Comparison of ENCODE assay signal across 12 cellular contexts in genomic region chr11:59151761-59152160, GRCh38. TPM values are rescaled to one million over a fixed set of nuclear protein-coding genes. Genes with fewer than 3 reads are reported as not detected.
DNase-seq lines count a peak whose midpoint lies in the region; ATAC-seq and TF ChIP-seq lines count a peak whose summit lies in the region.
"Had no signal": no experiment of that assay in that cellular context is flagged by ENCODE, and none has a peak within 500 bp of the region (broad histone marks: within the 10 kb centered on the region; RNA-seq: fewer than 3 reads in every experiment).

No MANE protein-coding gene starts in this region.

- no peak overlapping the region for H4K91ac ChIP-seq in trophoblast cell (ENCODE audit: low read depth, low read length)

- no peak for TF ChIP-seq EP300 in upper lobe of left lung (IDR thresholded peaks at IDR 0.05)

- no peaks in the 10 kb centered on the region for H3K9me3 Mint-ChIP-seq in activated T-helper 2 cell treated with anti-CD3 and anti-CD28 coated beads, Interferon-gamma antibody, Interleukin-2, Interleukin-4, amounts not matched to agents 10 μg/mL and 5 μg/mL and 100 μg/mL, durations not matched to agents 14 hours and 24 hours and 36 hours

- H3K4me3 ChIP-seq in upper lobe of left lung, result no peak overlapping the region
- no peak overlapping the region for H3K4me3 ChIP-seq in trophoblast cell (ENCODE audit: low read depth, low read length)

- H3K27ac Mint-ChIP-seq in activated T-helper 2 cell treated with anti-CD3 and anti-CD28 coated beads, Interferon-gamma antibody, Interleukin-2, Interleukin-4, amounts not matched to agents 10 μg/mL and 5 μg/mL and 100 μg/mL, durations not matched to agents 14 hours and 24 hours and 36 hours, result peak overlapping the region; percentile 67
- H3K27ac Mint-ChIP-seq: progenitor cell of endocrine pancreas had no signal

- peaks cover 54% of the 10 kb centered on the region for H3K4me1 Mint-ChIP-seq in activated T-helper 2 cell treated with anti-CD3 and anti-CD28 coated beads, Interferon-gamma antibody, Interleukin-2, Interleukin-4, amounts not matched to agents 10 μg/mL and 5 μg/mL and 100 μg/mL, durations not matched to agents 14 hours and 24 hours and 36 hours (ENCODE audit: low read depth)

- no peak overlapping the region for H4K8ac ChIP-seq in trophoblast cell (ENCODE audit: low read depth, low read length)

- H3K36me3 ChIP-seq in upper lobe of left lung, result peaks cover 0 to 32% (median 7%) of the 10 kb centered on the region in 4 donors
- H3K36me3 ChIP-seq in trophoblast cell (ENCODE audit: control insufficient read depth in 1 of 2, insufficient read depth in 2 of 2, low read length in 2 of 2), result no peaks in the 10 kb centered on the region

- H3K79me2 ChIP-seq in trophoblast cell (ENCODE audit: control insufficient read depth, insufficient read depth, low read length, poor library complexity), result no peaks in the 10 kb centered on the region

- ATAC-seq in GM18505 (IDR thresholded peaks at IDR 0.05; ENCODE audit: unreplicated experiment), result peak; percentile 51
- ATAC-seq in GM19463 (IDR thresholded peaks at IDR 0.05; ENCODE audit: unreplicated experiment), result peak; percentile 44
- peak; percentile 60 for ATAC-seq in HG03066 (IDR thresholded peaks at IDR 0.05; ENCODE audit: low read depth, unreplicated experiment)
- ATAC-seq in upper lobe of left lung (ENCODE audit: low FRiP score in 2 of 2), result no peak
- ATAC-seq: left ventricle myocardium superior had no signal

- no peaks in the 10 kb centered on the region for H3K27me3 Mint-ChIP-seq in activated T-helper 2 cell treated with anti-CD3 and anti-CD28 coated beads, Interferon-gamma antibody, Interleukin-2, Interleukin-4, amounts not matched to agents 10 μg/mL and 5 μg/mL and 100 μg/mL, durations not matched to agents 14 hours and 24 hours and 36 hours (ENCODE audit: low read depth)

- no peaks in the 10 kb centered on the region for H3K27me3 ChIP-seq in upper lobe of left lung
- H3K27me3 ChIP-seq in trophoblast cell (ENCODE audit: insufficient read depth, low read length), result no peaks in the 10 kb centered on the region

- H3K4me1 ChIP-seq in upper lobe of left lung (peaks cover 0 to 2% (median 0%) of the 10 kb centered on the region in 4 donors), trophoblast cell (ENCODE audit: control insufficient read depth in 1 of 2, insufficient read depth in 2 of 2, low read length in 2 of 2) (peaks cover 0 to 6% of the 10 kb centered on the region in 2 experiments)

- H3K27ac ChIP-seq in upper lobe of left lung (no peak overlapping the region), trophoblast cell (ENCODE audit: low read depth, low read length) (no peak overlapping the region)

- no peak overlapping the region for H2BK5ac ChIP-seq in trophoblast cell (ENCODE audit: low read depth, low read length, poor library complexity)

- H3K36me3 Mint-ChIP-seq in activated T-helper 2 cell treated with anti-CD3 and anti-CD28 coated beads, Interferon-gamma antibody, Interleukin-2, Interleukin-4, amounts not matched to agents 10 μg/mL and 5 μg/mL and 100 μg/mL, durations not matched to agents 14 hours and 24 hours and 36 hours (ENCODE audit: low read depth), result peaks cover 73% of the 10 kb centered on the region

- H3K9ac ChIP-seq in trophoblast cell (ENCODE audit: low read length), result no peak overlapping the region

- no peak overlapping the region for H3K23ac ChIP-seq in trophoblast cell (ENCODE audit: low read length)

- H3K79me1 ChIP-seq in trophoblast cell (ENCODE audit: low read length), result no peaks in the 10 kb centered on the region

- H2BK12ac ChIP-seq in trophoblast cell (ENCODE audit: low read length), result no peak overlapping the region

- no peak for TF ChIP-seq CTCF in upper lobe of left lung (IDR thresholded peaks at IDR 0.05)

- H3K4ac ChIP-seq in trophoblast cell (ENCODE audit: low read depth, low read length), result no peak overlapping the region

- no peak overlapping the region for H3K18ac ChIP-seq in trophoblast cell (ENCODE audit: low read length)

- no peak overlapping the region for H3K4me2 ChIP-seq in trophoblast cell (ENCODE audit: low read length)

- no peak overlapping the region for H3K14ac ChIP-seq in trophoblast cell (ENCODE audit: low read length)

- no peak for DNase-seq in activated T-helper 2 cell treated with anti-CD3 and anti-CD28 coated beads, Interferon-gamma antibody, Interleukin-2, Interleukin-4, amounts not matched to agents 10 μg/mL and 5 μg/mL and 100 μg/mL, durations not matched to agents 14 hours and 24 hours and 36 hours (ENCODE audit: low spot score)
- DNase-seq in upper lobe of left lung (no peak), glomerular visceral epithelial cell (ENCODE audit: extremely low spot score) (no peak), trophoblast cell (no peak)
- no peak for DNase-seq in stimulated activated CD4-positive, alpha-beta T cell treated with anti-CD3 and anti-CD28 coated beads, Interleukin-1b, Interleukin-23, amount 100 ng/mL, for 48 hours
- DNase-seq: DMS 273 treated with DMSO at 0.1 percent for 48 hours, left ventricle myocardium superior, NCI-H2081 had no signal

- H2AK5ac ChIP-seq in trophoblast cell (ENCODE audit: low read length), result no peak overlapping the region

- no peak overlapping the region for H2BK120ac ChIP-seq in trophoblast cell (ENCODE audit: insufficient read depth, low read length, poor library complexity)

- TF ChIP-seq POLR2A in GM18505 (IDR thresholded peaks at IDR 0.05; ENCODE audit: borderline replicate concordance, extremely low read depth, insufficient read depth, insufficient read length) (no peak), upper lobe of left lung (IDR thresholded peaks at IDR 0.05) (no peak)

- 90 to 95% methylated on average over 1 of the region's 1 CpG for WGBS in upper lobe of left lung, 2 donors
- no CpG with 5 or more reads among the region's 1 CpG for WGBS in trophoblast cell (ENCODE audit: extremely low coverage, insufficient coverage, insufficient read length)

- H2AFZ ChIP-seq in trophoblast cell (ENCODE audit: insufficient read depth, low read length, poor library complexity), result no peak overlapping the region

- H3K4me3 Mint-ChIP-seq in activated T-helper 2 cell treated with anti-CD3 and anti-CD28 coated beads, Interferon-gamma antibody, Interleukin-2, Interleukin-4, amounts not matched to agents 10 μg/mL and 5 μg/mL and 100 μg/mL, durations not matched to agents 14 hours and 24 hours and 36 hours (ENCODE audit: low read depth), result no peak overlapping the region

- no peak overlapping the region for H4K12ac ChIP-seq in trophoblast cell (ENCODE audit: low read depth, low read length)

- H3K9me3 ChIP-seq in upper lobe of left lung, result no peaks in the 10 kb centered on the region
- H3K9me3 ChIP-seq in trophoblast cell (ENCODE audit: insufficient read depth, low read depth, low read length), result no peaks in the 10 kb centered on the region

- intact Hi-C loops in activated T-helper 2 cell treated with anti-CD3 and anti-CD28 coated beads, Interferon-gamma antibody, Interleukin-2, Interleukin-4, amounts not matched to agents 10 μg/mL and 5 μg/mL and 100 μg/mL, durations not matched to agents 14 hours and 24 hours and 36 hours (cut with micrococcal nuclease), result loop anchor here (1.0 to 10.0 kb wide), 2 partner anchors 7 to 197 kb away; no protein-coding TSS in a partner anchor

RNA-seq across cellular contexts. Expression of gene FAM111A, which starts 9.1 kb away (rescaled TPM):
- 66.2 and 69.1 TPM in 2 replicates for total RNA-seq in activated T-helper 2 cell treated with anti-CD3 and anti-CD28 coated beads, Interferon-gamma antibody, Interleukin-2, Interleukin-4, amounts not matched to agents 10 μg/mL and 5 μg/mL and 100 μg/mL, durations not matched to agents 14 hours and 24 hours and 36 hours
- 10 to 100 TPM; 29.9 to 78.6 (median 53.8) TPM for total RNA-seq in upper lobe of left lung
- polyA plus RNA-seq in trophoblast cell (2013), result 16.6 and 19.2 TPM in 2 replicates

RNA-seq across cellular contexts. Expression of gene DTX4, which starts 20.2 kb away (rescaled TPM):
- total RNA-seq in activated T-helper 2 cell treated with anti-CD3 and anti-CD28 coated beads, Interferon-gamma antibody, Interleukin-2, Interleukin-4, amounts not matched to agents 10 μg/mL and 5 μg/mL and 100 μg/mL, durations not matched to agents 14 hours and 24 hours and 36 hours, result 0.09 and 0.68 TPM in 2 replicates
- total RNA-seq in upper lobe of left lung, result 10 to 100 TPM; 33.4 to 58.7 (median 48.5) TPM
- 20.6 and 20.9 TPM in 2 replicates for polyA plus RNA-seq in trophoblast cell (2013)

RNA-seq across cellular contexts. Expression of gene FAM111B, which starts 44.7 kb away (rescaled TPM):
- 57.6 and 59.4 TPM in 2 replicates for total RNA-seq in activated T-helper 2 cell treated with anti-CD3 and anti-CD28 coated beads, Interferon-gamma antibody, Interleukin-2, Interleukin-4, amounts not matched to agents 10 μg/mL and 5 μg/mL and 100 μg/mL, durations not matched to agents 14 hours and 24 hours and 36 hours
- 1 to 10 TPM in 4 of 6 donors, under 1 TPM in 1, not detected in 1; 0.92 to 5.0 (median 2.4) TPM for total RNA-seq in upper lobe of left lung
- polyA plus RNA-seq in trophoblast cell (2013), result 6.6 and 6.9 TPM in 2 replicates

Comparison
In these comparisons a context has a peak if more than half of its experiments do, and no peak if none do; other contexts are left out.
1. ATAC-seq: peak in GM18505 (single experiment), GM19463 (single experiment) and HG03066 (single experiment); none in upper lobe of left lung (0 of 2).
2. RNA of gene DTX4, which starts 20.2 kb away (total RNA-seq): 33.4 to 58.7 TPM in upper lobe of left lung; 0.09 to 0.68 TPM in activated T-helper 2 cell treated with anti-CD3 and anti-CD28 coated beads, Interferon-gamma antibody, Interleukin-2, Interleukin-4, amounts not matched to agents 10 μg/mL and 5 μg/mL and 100 μg/mL, durations not matched to agents 14 hours and 24 hours and 36 hours; every median in the first group is over 10 times any median in the second.